Comparison of ENCODE assay signal across 14 cellular contexts in genomic region chr13:28258401-28258800, GRCh38.
"Had no signal": no experiment of that assay in that cellular context is flagged by ENCODE, and none has a peak within 500 bp of the region (broad histone marks: within the 10 kb centered on the region; RNA-seq: fewer than 3 reads in every experiment).

No MANE protein-coding gene starts in this region.

- H3K27ac ChIP-seq: heart left ventricle, left lung, ovary, skin epidermis, uterus had no signal

- H3K27me3 Mint-ChIP-seq: activated CD8-positive, alpha-beta memory T cell treated with anti-CD3 and anti-CD28 coated beads, Interleukin-2, amount 10 ng/mL, durations not matched to agents 7 days and 5 days; activated naive CD8-positive, alpha-beta T cell; T-cell had no signal

- H3K27ac Mint-ChIP-seq: activated CD8-positive, alpha-beta memory T cell treated with anti-CD3 and anti-CD28 coated beads, Interleukin-2, amount 10 ng/mL, durations not matched to agents 7 days and 5 days; T-cell had no signal

- H3K4me1 Mint-ChIP-seq: activated CD8-positive, alpha-beta memory T cell treated with anti-CD3 and anti-CD28 coated beads, Interleukin-2, amount 10 ng/mL, durations not matched to agents 7 days and 5 days had no signal

- H3K36me3 ChIP-seq: ovary, uterus had no signal

- H3K27me3 ChIP-seq: heart left ventricle, left lung, ovary, uterus had no signal

- H3K4me1 ChIP-seq: heart left ventricle, left lung, uterus had no signal

- H3K4me3 ChIP-seq: heart left ventricle, left lung, ovary, skin epidermis, uterus had no signal

- DNase-seq: activated CD4-positive, alpha-beta T cell treated with anti-CD3 and anti-CD28 coated beads, Interleukin-2, amount 50 U/mL, for 4 hours; activated CD8-positive, alpha-beta memory T cell treated with anti-CD3 and anti-CD28 coated beads, Interleukin-2, amount 10 ng/mL, durations not matched to agents 7 days and 5 days; activated gamma-delta T cell; activated T-cell treated with anti-CD3 and anti-CD28 coated beads, Interleukin-2, amount 50 U/mL, for 4 hours; foreskin melanocyte; heart left ventricle; left lung; mesendoderm; ovary; T-cell; uterus had no signal

- H3K4me3 Mint-ChIP-seq: activated CD8-positive, alpha-beta memory T cell treated with anti-CD3 and anti-CD28 coated beads, Interleukin-2, amount 10 ng/mL, durations not matched to agents 7 days and 5 days; activated naive CD8-positive, alpha-beta T cell; activated T-cell treated with anti-CD3 and anti-CD28 coated beads, Interleukin-2, amount 50 U/mL, for 4 hours; T-cell had no signal

- H3K9me3 ChIP-seq: heart left ventricle, left lung, ovary, uterus had no signal

- H3K9me3 Mint-ChIP-seq: activated T-cell treated with anti-CD3 and anti-CD28 coated beads, Interleukin-2, amount 50 U/mL, for 4 hours; T-cell had no signal

- ATAC-seq: activated CD8-positive, alpha-beta memory T cell treated with anti-CD3 and anti-CD28 coated beads, Interleukin-2, amount 10 ng/mL, durations not matched to agents 7 days and 5 days; activated T-cell treated with anti-CD3 and anti-CD28 coated beads, Interleukin-2, amount 50 U/mL, for 4 hours; heart left ventricle; left lung; T-cell had no signal

- FAIRE-seq: islet of Langerhans had no signal
